Comparison of ENCODE assay signal across 9 cellular contexts in genomic region chr6:34144581-34145160, GRCh38. TPM values are rescaled to one million over a fixed set of nuclear protein-coding genes. Genes with fewer than 3 reads are reported as not detected.
DNase-seq lines count a peak whose midpoint lies in the region; ATAC-seq and TF ChIP-seq lines count a peak whose summit lies in the region.
"Had no signal": no experiment of that assay in that cellular context is flagged by ENCODE, and none has a peak within 500 bp of the region (broad histone marks: within the 10 kb centered on the region; RNA-seq: fewer than 3 reads in every experiment).

No MANE protein-coding gene starts in this region.

- no peaks in the 10 kb centered on the region for H3K36me3 Mint-ChIP-seq in WTC11
- H3K36me3 Mint-ChIP-seq in stimulated activated naive B cell treated with anti-CD40 and anti-IgM and Interleukin-4, amounts not matched to agents 10 μg/mL and 1 μg/mL and 100 μg/mL, for 72 hours, result no peaks in the 10 kb centered on the region

- H3K4me3 Mint-ChIP-seq in WTC11, result peak overlapping the region; percentile 68
- peak overlapping the region; percentile 75 to 80 for H3K4me3 Mint-ChIP-seq in stimulated activated naive B cell treated with anti-CD40 and anti-IgM and Interleukin-4, amounts not matched to agents 10 μg/mL and 1 μg/mL and 100 μg/mL, for 72 hours

- peaks cover 76% of the 10 kb centered on the region for H3K4me1 Mint-ChIP-seq in WTC11
- peaks cover 26 to 40% of the 10 kb centered on the region in 2 donors for H3K4me1 Mint-ChIP-seq in stimulated activated naive B cell treated with anti-CD40 and anti-IgM and Interleukin-4, amounts not matched to agents 10 μg/mL and 1 μg/mL and 100 μg/mL, for 72 hours

- no peak for TF ChIP-seq CTCF in WTC11 (IDR thresholded peaks at IDR 0.05)

- H3K27me3 Mint-ChIP-seq in WTC11 (ENCODE audit: low read depth), result peaks cover 37% of the 10 kb centered on the region
- H3K27me3 Mint-ChIP-seq in stimulated activated naive B cell treated with anti-CD40 and anti-IgM and Interleukin-4, amounts not matched to agents 10 μg/mL and 1 μg/mL and 100 μg/mL, for 72 hours, result peaks cover 70 to 83% of the 10 kb centered on the region in 2 donors

- no peaks in the 10 kb centered on the region for H3K9me3 ChIP-seq in iPS-18c (ENCODE audit: control insufficient read depth, insufficient read depth, low read length)

- DNase-seq in NCI-H748 (lab: John Stamatoyannopoulos, UW; ENCODE audit: unreplicated experiment) (peak; percentile 41), NCI-H748 treated with DMSO at 0.1 percent for 48 hours (lab: John Stamatoyannopoulos, UW) (no peak), WTC11 (ENCODE audit: low spot score) (no peak), NCI-H2029 (lab: John Stamatoyannopoulos, UW) (no peak), SW 1271 (lab: John Stamatoyannopoulos, UW) (no peak)
- DNase-seq in stimulated activated naive B cell treated with anti-CD40 and anti-IgM and Interleukin-4, amounts not matched to agents 10 μg/mL and 1 μg/mL and 100 μg/mL, for 72 hours, result no peak
- DNase-seq: NK-92 treated with Interleukin-12 subunit alpha and Interleukin-12 subunit beta, amount 100 ng/mL, for 24 hours had no signal

- peak overlapping the region; percentile 76 for H3K4me3 ChIP-seq in iPS-18c (ENCODE audit: insufficient read depth, low read depth, low read length)

- ATAC-seq in WTC11 (no peak), HG02798 (IDR thresholded peaks at IDR 0.05; ENCODE audit: poor library complexity, unreplicated experiment) (no peak)
- ATAC-seq in stimulated activated naive B cell treated with anti-CD40 and anti-IgM and Interleukin-4, amounts not matched to agents 10 μg/mL and 1 μg/mL and 100 μg/mL, for 72 hours (replicated peaks), result peak; percentile 19 to 27

- H3K27ac Mint-ChIP-seq in WTC11, result no peak overlapping the region
- no peak overlapping the region for H3K27ac Mint-ChIP-seq in stimulated activated naive B cell treated with anti-CD40 and anti-IgM and Interleukin-4, amounts not matched to agents 10 μg/mL and 1 μg/mL and 100 μg/mL, for 72 hours

- POLR2A ChIA-PET in WTC11 (lab: Charles Lee), result interaction anchor here (0.6 to 2.3 kb wide), 4 partner anchors 14 to 321 kb away, joined by 3 to 19 read pairs (median 3); partner anchors contain the start of gene PACSIN1

- no peaks in the 10 kb centered on the region for H3K9me3 Mint-ChIP-seq in WTC11
- no peaks in the 10 kb centered on the region for H3K9me3 Mint-ChIP-seq in stimulated activated naive B cell treated with anti-CD40 and anti-IgM and Interleukin-4, amounts not matched to agents 10 μg/mL and 1 μg/mL and 100 μg/mL, for 72 hours

- CTCF ChIA-PET in WTC11 (lab: Charles Lee), result interaction anchor here (1.1 to 7.4 kb wide), 17 partner anchors 8 to 332 kb away, joined by 3 to 83 read pairs (median 8); partner anchors contain the start of gene SMIM29

TF ChIP-seq in WTC11, 78 proteins besides CTCF, POLR2A, EP300 and RAD21:
- TF ChIP-seq ZNF138 (CRISPR knock-in tag; conservative IDR thresholded peaks at IDR 0.05) (no peak), CDX4 (CRISPR knock-in tag; IDR thresholded peaks at IDR 0.05; ENCODE audit: borderline replicate concordance) (no peak), FOXP4 (CRISPR knock-in tag; IDR thresholded peaks at IDR 0.05) (0 out of 2 replicates have a peak, but pooled peaks have one; percentile 15)

RNA-seq across cellular contexts. Expression of gene GRM4, which starts 1.2 kb away (rescaled TPM):
- 32.2 to 34.5 TPM (median 32.2 TPM) in 3 replicates for total RNA-seq in WTC11 (2021)

Comparison
In these comparisons a context has a peak if more than half of its experiments do, and no peak if none do; other contexts are left out.
1. ATAC-seq: peak in stimulated activated naive B cell treated with anti-CD40 and anti-IgM and Interleukin-4, amounts not matched to agents 10 μg/mL and 1 μg/mL and 100 μg/mL, for 72 hours (2 of 2); none in WTC11 (single experiment) and HG02798 (single experiment).